ENCODE assay signal across 8 cellular contexts in the genomic region with DNA sequence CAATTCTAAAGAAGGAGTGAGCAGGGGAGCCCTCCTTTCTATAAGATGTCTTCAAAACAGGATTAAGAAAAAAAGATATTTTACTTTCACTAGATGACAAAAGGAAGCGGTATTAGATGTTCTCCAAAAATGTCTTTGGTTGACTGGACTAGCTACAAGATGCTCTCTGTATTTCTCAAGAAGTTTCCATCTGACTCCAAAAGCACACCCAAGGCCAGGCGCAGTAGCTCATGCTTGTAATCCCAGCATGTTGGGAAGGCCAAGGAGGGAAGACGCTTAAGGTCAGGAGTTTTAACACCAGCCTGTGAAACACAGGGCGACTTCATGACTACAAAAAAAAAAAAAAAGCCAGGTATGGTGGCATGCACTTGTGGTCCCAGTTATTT.
A peak's percentile ranks its signal among the peaks of the same experiment; 100 is the strongest.
DNase-seq lines count a peak whose midpoint lies in the region; ATAC-seq, FAIRE-seq and TF ChIP-seq lines count a peak whose summit lies in the region.

No MANE protein-coding gene starts in this region.

- 83% methylated on average over 4 of the region's 4 CpGs for WGBS in liver
- 96% methylated on average over 4 of the region's 4 CpGs for WGBS in HepG2 (ENCODE audit: low lambda C conversion rate)
- WGBS in upper lobe of left lung, 2 donors: 90 to 93% methylated on average over 4 of the region's 4 CpGs

- POLR2A ChIA-PET in HepG2 (lab: Yijun Ruan, JAX): no interaction called here

- H3K4me3 ChIP-seq in liver (ENCODE audit: low read depth in 1 of 3, low read length in 3 of 3) (no peak overlapping the region), HepG2 (replicated peaks in 1 of 3; ENCODE audit: insufficient read depth in 1 of 3, low read depth in 2 of 3, low read length in 3 of 3) (no peak overlapping the region), upper lobe of left lung (no peak overlapping the region)

- H3K27ac ChIP-seq in liver (ENCODE audit: low read depth in 1 of 2, low read length in 2 of 2): peak overlapping the region; percentile 66 to 77
- no peak overlapping the region for H3K27ac ChIP-seq in HepG2 (ENCODE audit: extremely low read length, insufficient read depth, low read length)
- peak overlapping the region; percentile 71 for H3K27ac ChIP-seq in KOPT-K1 (ENCODE audit: low read depth, low read length, poor library complexity, severe bottlenecking)
- H3K27ac ChIP-seq in upper lobe of left lung: peak overlapping the region in 3 of 4 donors; percentile 47 to 74 (median 64)

- H3K36me3 ChIP-seq in liver (ENCODE audit: control insufficient read depth in 4 of 4, insufficient read depth in 3 of 4, low read depth in 1 of 4, low read length in 3 of 4): no peaks in the 10 kb centered on the region
- no peaks in the 10 kb centered on the region for H3K36me3 ChIP-seq in HepG2 (replicated peaks in 1 of 2; ENCODE audit: control insufficient read depth in 1 of 2, insufficient read depth in 2 of 2, low read length in 2 of 2)
- no peaks in the 10 kb centered on the region for H3K36me3 ChIP-seq in KOPT-K1 (ENCODE audit: insufficient read depth, low read length)
- no peaks in the 10 kb centered on the region for H3K36me3 ChIP-seq in upper lobe of left lung

- ATAC-seq in HepG2 (no peak), upper lobe of left lung (ENCODE audit: low FRiP score in 2 of 2) (no peak), GM21526 (IDR thresholded peaks at IDR 0.05; ENCODE audit: low FRiP score, unreplicated experiment) (no peak)

- TF ChIP-seq POLR2A in HepG2 (IDR thresholded peaks at IDR 0.05; ENCODE audit: insufficient read depth in 1 of 2, low read depth in 2 of 2, low read length in 2 of 2) (no peak), upper lobe of left lung (IDR thresholded peaks at IDR 0.05) (no peak)

- peaks cover 45% of the 10 kb centered on the region for H3K4me1 Mint-ChIP-seq in dendritic cell treated with granulocyte-macrophage colony-stimulating factor and Interleukin-4, amounts not matched to agents 40 ng/mL and 50 ng/mL, for 4 days (ENCODE audit: low read depth)

- no peak for DNase-seq in HepG2 (ENCODE audit: low spot score)
- DNase-seq in upper lobe of left lung: no peak
- DNase-seq in ecto neural progenitor cell (ENCODE audit: low spot score): no peak
- DNase-seq in occipital lobe (lab: John Stamatoyannopoulos, UW): no peak

- H3K9ac ChIP-seq in liver (ENCODE audit: low read depth in 1 of 2, low read length in 2 of 2): peak overlapping the region in 1 of 2 donors; percentile 61
- no peak overlapping the region for H3K9ac ChIP-seq in HepG2 (ENCODE audit: insufficient read depth, low read depth, low read length)

- H4K20me1 ChIP-seq in HepG2 (ENCODE audit: insufficient read depth, low read length): no peaks in the 10 kb centered on the region

- H2AFZ ChIP-seq in HepG2 (ENCODE audit: low read length): no peak overlapping the region

- no peaks in the 10 kb centered on the region for H3K9me3 ChIP-seq in liver (ENCODE audit: control insufficient read depth in 4 of 4, low read length in 3 of 4)
- H3K9me3 ChIP-seq in HepG2 (ENCODE audit: low read length): no peaks in the 10 kb centered on the region
- H3K9me3 ChIP-seq in KOPT-K1 (ENCODE audit: insufficient read depth, low read length, poor library complexity, severe bottlenecking): no peaks in the 10 kb centered on the region
- no peaks in the 10 kb centered on the region for H3K9me3 ChIP-seq in upper lobe of left lung

- TF ChIP-seq RAD21 in liver (IDR thresholded peaks at IDR 0.05) (no peak), HepG2 (CRISPR knock-in tag; IDR thresholded peaks at IDR 0.05) (no peak)

- H3K79me2 ChIP-seq in HepG2 (ENCODE audit: insufficient read depth, low read length): peaks cover 14% of the 10 kb centered on the region

- peaks cover 15% of the 10 kb centered on the region for H3K36me3 Mint-ChIP-seq in dendritic cell treated with granulocyte-macrophage colony-stimulating factor and Interleukin-4, amounts not matched to agents 40 ng/mL and 50 ng/mL, for 4 days (ENCODE audit: low read depth)

- no TSS peak for BruUV-seq in HepG2 (replicated peaks; lab: Mats Ljungman, UMichigan)

- H3K4me1 ChIP-seq in liver (ENCODE audit: control insufficient read depth in 4 of 4, insufficient read depth in 4 of 4, low read length in 3 of 4): peaks cover 0 to 8% (median 0%) of the 10 kb centered on the region in 4 donors
- peaks cover 68% of the 10 kb centered on the region for H3K4me1 ChIP-seq in HepG2 (ENCODE audit: insufficient read depth, low read length)
- peaks cover 20 to 45% (median 35%) of the 10 kb centered on the region in 4 donors for H3K4me1 ChIP-seq in upper lobe of left lung

- no peak overlapping the region for H3K4me2 ChIP-seq in HepG2 (ENCODE audit: low read depth, low read length)

- H3K9me3 Mint-ChIP-seq in dendritic cell treated with granulocyte-macrophage colony-stimulating factor and Interleukin-4, amounts not matched to agents 40 ng/mL and 50 ng/mL, for 4 days: no peaks in the 10 kb centered on the region

- H3K27ac Mint-ChIP-seq in dendritic cell treated with granulocyte-macrophage colony-stimulating factor and Interleukin-4, amounts not matched to agents 40 ng/mL and 50 ng/mL, for 4 days: peak overlapping the region; percentile 72

- in situ Hi-C loops in HepG2 (cut with HindIII; ENCODE audit: extremely low pct_ligation_motif_present, low pct_unique_long_range_greater_than_20kb): no loop called here

- no peak for TF ChIP-seq CTCF in liver (IDR thresholded peaks at IDR 0.05; ENCODE audit: low read depth, low read length, missing input control)
- TF ChIP-seq CTCF in HepG2 (CRISPR knock-in tag; IDR thresholded peaks at IDR 0.05): no peak
- no peak for TF ChIP-seq CTCF in upper lobe of left lung (IDR thresholded peaks at IDR 0.05)

- CTCF ChIA-PET in HepG2 (lab: Yijun Ruan, JAX; ENCODE audit: low intra/inter-chr PET ratio, low total read pairs): no interaction called here

- intact Hi-C loops in HepG2 (cut with micrococcal nuclease; ENCODE audit: unreplicated experiment): loop anchor here (5.0 kb wide), 1 partner anchor 32 kb away; no protein-coding TSS in a partner anchor
- intact Hi-C loops in dendritic cell treated with granulocyte-macrophage colony-stimulating factor and Interleukin-4, amounts not matched to agents 40 ng/mL and 50 ng/mL, for 4 days (cut with micrococcal nuclease): no loop called here

- no peak for FAIRE-seq in HepG2 (lab: Jason Lieb, UNC)

- no peak for TF ChIP-seq EP300 in HepG2 (IDR thresholded peaks at IDR 0.05; ENCODE audit: low read depth in 2 of 2, low read length in 2 of 2)
- no peak for TF ChIP-seq EP300 in HepG2 (CRISPR knock-in tag; IDR thresholded peaks at IDR 0.05; ENCODE audit: borderline replicate concordance)
- no peak for TF ChIP-seq EP300 in upper lobe of left lung (IDR thresholded peaks at IDR 0.05)

- H3K4me3 Mint-ChIP-seq in dendritic cell treated with granulocyte-macrophage colony-stimulating factor and Interleukin-4, amounts not matched to agents 40 ng/mL and 50 ng/mL, for 4 days: peak overlapping the region; percentile 4

- no peaks in the 10 kb centered on the region for H3K27me3 ChIP-seq in liver (ENCODE audit: control insufficient read depth in 4 of 4, insufficient read depth in 4 of 4, low read length in 3 of 4)
- no peaks in the 10 kb centered on the region for H3K27me3 ChIP-seq in HepG2 (ENCODE audit: control insufficient read depth in 1 of 2, insufficient read depth in 2 of 2, low read length in 2 of 2)
- no peaks in the 10 kb centered on the region for H3K27me3 ChIP-seq in upper lobe of left lung

- H3K27me3 Mint-ChIP-seq in dendritic cell treated with granulocyte-macrophage colony-stimulating factor and Interleukin-4, amounts not matched to agents 40 ng/mL and 50 ng/mL, for 4 days: no peaks in the 10 kb centered on the region

TF ChIP-seq in liver, 16 proteins besides CTCF, POLR2A, EP300 and RAD21 (continues in another document):
- TF ChIP-seq JUND (IDR thresholded peaks at IDR 0.05): no peak
- no peak for TF ChIP-seq SP1 (IDR thresholded peaks at IDR 0.05)
- no peak for TF ChIP-seq TAF1 (conservative IDR thresholded peaks at IDR 0.05)
- TF ChIP-seq, protein P1, sequence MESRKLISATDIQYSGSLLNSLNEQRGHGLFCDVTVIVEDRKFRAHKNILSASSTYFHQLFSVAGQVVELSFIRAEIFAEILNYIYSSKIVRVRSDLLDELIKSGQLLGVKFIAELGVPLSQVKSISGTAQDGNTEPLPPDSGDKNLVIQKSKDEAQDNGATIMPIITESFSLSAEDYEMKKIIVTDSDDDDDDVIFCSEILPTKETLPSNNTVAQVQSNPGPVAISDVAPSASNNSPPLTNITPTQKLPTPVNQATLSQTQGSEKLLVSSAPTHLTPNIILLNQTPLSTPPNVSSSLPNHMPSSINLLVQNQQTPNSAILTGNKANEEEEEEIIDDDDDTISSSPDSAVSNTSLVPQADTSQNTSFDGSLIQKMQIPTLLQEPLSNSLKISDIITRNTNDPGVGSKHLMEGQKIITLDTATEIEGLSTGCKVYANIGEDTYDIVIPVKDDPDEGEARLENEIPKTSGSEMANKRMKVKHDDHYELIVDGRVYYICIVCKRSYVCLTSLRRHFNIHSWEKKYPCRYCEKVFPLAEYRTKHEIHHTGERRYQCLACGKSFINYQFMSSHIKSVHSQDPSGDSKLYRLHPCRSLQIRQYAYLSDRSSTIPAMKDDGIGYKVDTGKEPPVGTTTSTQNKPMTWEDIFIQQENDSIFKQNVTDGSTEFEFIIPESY (IDR thresholded peaks at IDR 0.05): no peak
- no peak for TF ChIP-seq FOXA2 (IDR thresholded peaks at IDR 0.05)
- no peak for TF ChIP-seq HNF4A (conservative IDR thresholded peaks at IDR 0.05)
- TF ChIP-seq HNF4G (IDR thresholded peaks at IDR 0.05): no peak
- no peak for TF ChIP-seq NR2F2 (IDR thresholded peaks at IDR 0.05)

TF ChIP-seq in HepG2, 621 proteins besides CTCF, POLR2A, EP300 and RAD21 (continues in another document):
- TF ChIP-seq KLF15 (CRISPR knock-in tag; IDR thresholded peaks at IDR 0.05; ENCODE audit: borderline replicate concordance) (no peak), NCOA5 (CRISPR knock-in tag; IDR thresholded peaks at IDR 0.05) (no peak), STAG1 (CRISPR knock-in tag; IDR thresholded peaks at IDR 0.05) (no peak)
- TF ChIP-seq, protein P2, sequence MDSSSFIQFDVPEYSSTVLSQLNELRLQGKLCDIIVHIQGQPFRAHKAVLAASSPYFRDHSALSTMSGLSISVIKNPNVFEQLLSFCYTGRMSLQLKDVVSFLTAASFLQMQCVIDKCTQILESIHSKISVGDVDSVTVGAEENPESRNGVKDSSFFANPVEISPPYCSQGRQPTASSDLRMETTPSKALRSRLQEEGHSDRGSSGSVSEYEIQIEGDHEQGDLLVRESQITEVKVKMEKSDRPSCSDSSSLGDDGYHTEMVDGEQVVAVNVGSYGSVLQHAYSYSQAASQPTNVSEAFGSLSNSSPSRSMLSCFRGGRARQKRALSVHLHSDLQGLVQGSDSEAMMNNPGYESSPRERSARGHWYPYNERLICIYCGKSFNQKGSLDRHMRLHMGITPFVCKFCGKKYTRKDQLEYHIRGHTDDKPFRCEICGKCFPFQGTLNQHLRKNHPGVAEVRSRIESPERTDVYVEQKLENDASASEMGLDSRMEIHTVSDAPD (CRISPR knock-in tag; IDR thresholded peaks at IDR 0.05): no peak
